In genomic region chr7:36286241-36286640, GRCh38 we compare ENCODE assay signal across 9 cellular contexts.
A peak's percentile ranks its signal among the peaks of the same experiment; 100 is the strongest.
DNase-seq lines count a peak whose midpoint lies in the region; ATAC-seq and TF ChIP-seq lines count a peak whose summit lies in the region.
"Had no signal": no experiment of that assay in that cellular context is flagged by ENCODE, and none has a peak within 500 bp of the region (broad histone marks: within the 10 kb centered on the region; RNA-seq: fewer than 3 reads in every experiment).

No MANE protein-coding gene starts in this region.

- DNase-seq in CD8-positive, alpha-beta T cell, result peak; percentile 32 to 76 (median 64)
- peak; percentile 61 for DNase-seq in T follicular helper cell (ENCODE audit: low read depth)
- DNase-seq in activated naive CD4-positive, alpha-beta T cell treated with Interleukin-2 at 50 U/mL for 16 hours, result peak; percentile 54
- DNase-seq in gastrocnemius medialis, result no peak
- no peak for DNase-seq in NCI-H2107 treated with DMSO at 0.1 percent for 48 hours (lab: John Stamatoyannopoulos, UW; ENCODE audit: unreplicated experiment)
- no peak for DNase-seq in hippocampal formation (lab: John Stamatoyannopoulos, UW)
- no peak for DNase-seq in SW 1271 (lab: John Stamatoyannopoulos, UW)
- DNase-seq in NCI-H510A (lab: John Stamatoyannopoulos, UW), result no peak
- DNase-seq: NCI-H82 had no signal

- H3K4me3 Mint-ChIP-seq in CD8-positive, alpha-beta T cell, result peak overlapping the region; percentile 74

- H3K4me1 ChIP-seq in CD8-positive, alpha-beta T cell (ENCODE audit: insufficient read depth, low read length), result peaks cover 57% of the 10 kb centered on the region
- H3K4me1 ChIP-seq in gastrocnemius medialis, result peaks cover 90 to 96% of the 10 kb centered on the region in 2 donors

- no peaks in the 10 kb centered on the region for H3K9me3 ChIP-seq in CD8-positive, alpha-beta T cell (ENCODE audit: low read length)
- no peaks in the 10 kb centered on the region for H3K9me3 ChIP-seq in gastrocnemius medialis

- H3K4me3 ChIP-seq in CD8-positive, alpha-beta T cell (ENCODE audit: low read depth, low read length), result no peak overlapping the region
- H3K4me3 ChIP-seq in gastrocnemius medialis, result no peak overlapping the region

- H3K36me3 Mint-ChIP-seq in CD8-positive, alpha-beta T cell, result no peaks in the 10 kb centered on the region

- H3K27me3 ChIP-seq in CD8-positive, alpha-beta T cell (ENCODE audit: insufficient read depth, low read length), result no peaks in the 10 kb centered on the region
- H3K27me3 ChIP-seq in gastrocnemius medialis, result no peaks in the 10 kb centered on the region

- in situ Hi-C loops in gastrocnemius medialis (cut with MboI; ENCODE audit: low sequenced_read_pairs in 4 of 4), result loop anchor here in 2 of 4 donors (10.0 to 25.0 kb wide), 2 partner anchors 81 to 124 kb away; partner anchors contain the start of gene EEPD1 (in 2 of the 2)

- no peaks in the 10 kb centered on the region for H3K36me3 ChIP-seq in CD8-positive, alpha-beta T cell (ENCODE audit: insufficient read depth, low read length)
- H3K36me3 ChIP-seq in gastrocnemius medialis, result no peaks in the 10 kb centered on the region

- ATAC-seq in CD8-positive, alpha-beta T cell, result peak; percentile 76
- ATAC-seq in gastrocnemius medialis, result no peak

- no peak for TF ChIP-seq POLR2A in gastrocnemius medialis (IDR thresholded peaks at IDR 0.05)

- H3K27me3 Mint-ChIP-seq in CD8-positive, alpha-beta T cell (ENCODE audit: low read depth), result no peaks in the 10 kb centered on the region

- no peak for TF ChIP-seq CTCF in CD8-positive, alpha-beta T cell (IDR thresholded peaks at IDR 0.05)
- no peak for TF ChIP-seq CTCF in gastrocnemius medialis (IDR thresholded peaks at IDR 0.05 in 4 of 5, conservative IDR thresholded peaks at IDR 0.05 in 1 of 5)

- H3K4me1 Mint-ChIP-seq in CD8-positive, alpha-beta T cell (ENCODE audit: low read depth), result peaks cover 59% of the 10 kb centered on the region

- H3K27ac ChIP-seq in CD8-positive, alpha-beta T cell (ENCODE audit: low read depth, low read length), result peak overlapping the region; percentile 63
- H3K27ac ChIP-seq in gastrocnemius medialis, result peak overlapping the region; percentile 86 to 96 (median 94)

- POLR2A ChIA-PET in CD8-positive, alpha-beta T cell (lab: Charles Lee), result interaction anchor here (2.9 kb wide), 1 partner anchor 301 kb away, joined by 9 read pairs; no protein-coding TSS in a partner anchor

- H3K9me3 Mint-ChIP-seq in CD8-positive, alpha-beta T cell, result no peaks in the 10 kb centered on the region

- CTCF ChIA-PET in CD8-positive, alpha-beta T cell (lab: Charles Lee), result interaction anchor here (12.9 kb wide), 1 partner anchor 301 kb away, joined by 206 read pairs; no protein-coding TSS in a partner anchor

- intact Hi-C loops in CD8-positive, alpha-beta T cell (cut with DNase I, micrococcal nuclease), result loop anchor here (1.0 to 5.0 kb wide), 4 partner anchors 133 to 594 kb away; partner anchors contain the start of genes EEPD1 (in 2 of the 2) and SEPTIN7 (in 1 of the 2)
- intact Hi-C loops in gastrocnemius medialis (cut with DNase I; ENCODE audit: low total_unique reads), result no loop called here

- H3K27ac Mint-ChIP-seq in CD8-positive, alpha-beta T cell, result peak overlapping the region; percentile 94

Comparison
In these comparisons a context has a peak if more than half of its experiments do, and no peak if none do; other contexts are left out.
1. DNase-seq: peak in CD8-positive, alpha-beta T cell (7 of 7), T follicular helper cell (single experiment) and activated naive CD4-positive, alpha-beta T cell treated with Interleukin-2 at 50 U/mL for 16 hours (single experiment); none in gastrocnemius medialis (0 of 2), NCI-H2107 treated with DMSO at 0.1 percent for 48 hours (single experiment), hippocampal formation (0 of 2), SW 1271 (0 of 2) and NCI-H510A (single experiment).